1 cellular context compared by ENCODE assay signal in the genomic region with DNA sequence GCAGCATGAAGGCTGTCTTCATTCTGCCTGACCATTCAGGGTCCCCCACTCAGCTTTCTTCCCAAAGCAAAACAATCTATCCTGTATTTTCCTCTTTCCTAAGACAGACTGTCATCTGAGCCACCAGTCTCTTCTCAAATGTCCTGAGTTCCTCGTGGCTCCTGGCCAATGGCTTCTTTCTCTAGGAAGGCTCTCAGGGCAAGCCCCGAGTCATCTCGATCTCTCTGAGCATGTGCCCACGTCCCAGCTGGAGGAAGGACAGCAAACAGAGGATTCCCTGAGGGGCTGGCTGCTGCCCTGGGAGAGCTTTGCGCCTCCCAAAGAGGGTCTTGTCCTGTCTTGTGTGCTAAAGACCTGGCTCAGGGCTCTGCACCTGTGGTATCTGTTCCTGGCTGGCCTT.
TF ChIP-seq lines count a peak whose summit lies in the region.

No MANE protein-coding gene starts in this region.

TF ChIP-seq in HepG2, 621 proteins besides CTCF, POLR2A, EP300 and RAD21:
- 0 out of 2 replicates have a peak, but pooled peaks have one; percentile 14 for TF ChIP-seq CCDC6 (CRISPR knock-in tag; IDR thresholded peaks at IDR 0.05)
- TF ChIP-seq, protein P1, sequence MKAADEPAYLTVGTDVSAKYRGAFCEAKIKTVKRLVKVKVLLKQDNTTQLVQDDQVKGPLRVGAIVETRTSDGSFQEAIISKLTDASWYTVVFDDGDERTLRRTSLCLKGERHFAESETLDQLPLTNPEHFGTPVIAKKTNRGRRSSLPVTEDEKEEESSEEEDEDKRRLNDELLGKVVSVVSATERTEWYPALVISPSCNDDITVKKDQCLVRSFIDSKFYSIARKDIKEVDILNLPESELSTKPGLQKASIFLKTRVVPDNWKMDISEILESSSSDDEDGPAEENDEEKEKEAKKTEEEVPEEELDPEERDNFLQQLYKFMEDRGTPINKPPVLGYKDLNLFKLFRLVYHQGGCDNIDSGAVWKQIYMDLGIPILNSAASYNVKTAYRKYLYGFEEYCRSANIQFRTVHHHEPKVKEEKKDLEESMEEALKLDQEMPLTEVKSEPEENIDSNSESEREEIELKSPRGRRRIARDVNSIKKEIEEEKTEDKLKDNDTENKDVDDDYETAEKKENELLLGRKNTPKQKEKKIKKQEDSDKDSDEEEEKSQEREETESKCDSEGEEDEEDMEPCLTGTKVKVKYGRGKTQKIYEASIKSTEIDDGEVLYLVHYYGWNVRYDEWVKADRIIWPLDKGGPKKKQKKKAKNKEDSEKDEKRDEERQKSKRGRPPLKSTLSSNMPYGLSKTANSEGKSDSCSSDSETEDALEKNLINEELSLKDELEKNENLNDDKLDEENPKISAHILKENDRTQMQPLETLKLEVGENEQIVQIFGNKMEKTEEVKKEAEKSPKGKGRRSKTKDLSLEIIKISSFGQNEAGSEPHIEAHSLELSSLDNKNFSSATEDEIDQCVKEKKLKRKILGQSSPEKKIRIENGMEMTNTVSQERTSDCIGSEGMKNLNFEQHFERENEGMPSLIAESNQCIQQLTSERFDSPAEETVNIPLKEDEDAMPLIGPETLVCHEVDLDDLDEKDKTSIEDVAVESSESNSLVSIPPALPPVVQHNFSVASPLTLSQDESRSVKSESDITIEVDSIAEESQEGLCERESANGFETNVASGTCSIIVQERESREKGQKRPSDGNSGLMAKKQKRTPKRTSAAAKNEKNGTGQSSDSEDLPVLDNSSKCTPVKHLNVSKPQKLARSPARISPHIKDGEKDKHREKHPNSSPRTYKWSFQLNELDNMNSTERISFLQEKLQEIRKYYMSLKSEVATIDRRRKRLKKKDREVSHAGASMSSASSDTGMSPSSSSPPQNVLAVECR (CRISPR knock-in tag; IDR thresholded peaks at IDR 0.05; ENCODE audit: borderline replicate concordance) = 0 out of 2 replicates have a peak, but pooled peaks have one; percentile 25
- TF ChIP-seq TSC22D2 (CRISPR knock-in tag; IDR thresholded peaks at IDR 0.05; ENCODE audit: borderline replicate concordance) = no peak
TF ChIP-seq in HepG2: peak in this region for 2.
